Comparison of ENCODE assay signal across 12 cellular contexts in the genomic region with DNA sequence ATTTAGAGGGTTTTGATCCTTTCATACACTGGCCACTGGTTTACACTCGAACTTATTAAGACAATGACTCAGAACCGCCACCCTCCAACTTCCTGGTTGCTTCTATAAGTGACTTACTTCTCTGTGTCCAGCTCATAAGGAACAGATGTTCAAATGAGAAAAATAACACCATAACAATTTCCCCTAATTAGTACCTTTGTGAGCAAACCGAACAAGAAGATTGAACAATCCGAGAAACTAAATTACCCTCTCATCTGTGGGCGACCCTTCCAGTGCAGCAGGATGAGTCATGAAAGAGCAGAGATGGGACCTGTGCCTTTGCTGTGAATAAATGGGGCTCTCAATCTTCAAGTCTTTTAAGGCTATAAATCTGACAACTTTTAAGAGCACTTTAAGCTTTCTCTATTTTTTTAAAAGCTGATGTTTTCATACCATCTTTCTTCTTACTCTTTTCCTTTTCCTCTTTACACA.
DNase-seq lines count a peak whose midpoint lies in the region; ATAC-seq, FAIRE-seq and TF ChIP-seq lines count a peak whose summit lies in the region.
"Had no signal": no experiment of that assay in that cellular context is flagged by ENCODE, and none has a peak within 500 bp of the region (broad histone marks: within the 10 kb centered on the region; RNA-seq: fewer than 3 reads in every experiment).

No MANE protein-coding gene starts in this region.

- intact Hi-C loops in K562 (cut with micrococcal nuclease) (no loop called here), vagina (cut with DNase I) (no loop called here), esophagus muscularis mucosa (cut with DNase I) (no loop called here), sigmoid colon (cut with DNase I) (no loop called here)

- ATAC-seq in GM19043 (IDR thresholded peaks at IDR 0.05; ENCODE audit: low read depth, unreplicated experiment): peak; percentile 63
- ATAC-seq in HG03442 (IDR thresholded peaks at IDR 0.05; ENCODE audit: unreplicated experiment): peak; percentile 73
- ATAC-seq in K562: no peak
- no peak for ATAC-seq in GM19397 (IDR thresholded peaks at IDR 0.05; ENCODE audit: unreplicated experiment)

- no peak for TF ChIP-seq CTCF in K562 (IDR thresholded peaks at IDR 0.05 in 2 of 3, conservative IDR thresholded peaks at IDR 0.05 in 1 of 3; ENCODE audit: insufficient read depth in 2 of 3, low read depth in 1 of 3, low read length in 3 of 3)
- no peak for TF ChIP-seq CTCF in vagina (IDR thresholded peaks at IDR 0.05)
- no peak for TF ChIP-seq CTCF in esophagus muscularis mucosa (IDR thresholded peaks at IDR 0.05)
- TF ChIP-seq CTCF in sigmoid colon (IDR thresholded peaks at IDR 0.05): no peak

- no peak overlapping the region for H3K9ac ChIP-seq in K562 (ENCODE audit: insufficient read depth in 1 of 2, low read depth in 2 of 2, low read length in 2 of 2)

- CTCF ChIA-PET in K562 (lab: Yijun Ruan, JAX; ENCODE audit: low intra/inter-chr PET ratio): no interaction called here

- H2AFZ ChIP-seq in K562 (ENCODE audit: low read depth, low read length): no peak overlapping the region

- H4K20me1 ChIP-seq in K562 (replicated peaks; ENCODE audit: control insufficient read depth, insufficient read depth, low read length): no peaks in the 10 kb centered on the region

- H3K4me2 ChIP-seq in K562 (ENCODE audit: insufficient read depth, low read length): no peak overlapping the region

- 0% methylated on average over 5 of the region's 5 CpGs for WGBS in K562 (ENCODE audit: insufficient coverage, low coverage, missing lambda C conversion rate)
- 83% methylated on average over 5 of the region's 5 CpGs for WGBS in esophagus muscularis mucosa
- WGBS in sigmoid colon, 2 donors: 58 to 60% methylated on average over 5 of the region's 5 CpGs

- TF ChIP-seq EP300 in K562 (IDR thresholded peaks at IDR 0.05; ENCODE audit: low read length) (no peak), esophagus muscularis mucosa (IDR thresholded peaks at IDR 0.05) (no peak), sigmoid colon (IDR thresholded peaks at IDR 0.05) (no peak)

- POLR2A ChIA-PET in K562 (lab: Yijun Ruan, JAX): no interaction called here

- no TSS peak for BruUV-seq in K562 (replicated peaks; lab: Mats Ljungman, UMichigan)

- H3K4me3 ChIP-seq in K562 (no peak overlapping the region), vagina (no peak overlapping the region), esophagus muscularis mucosa (no peak overlapping the region), sigmoid colon (no peak overlapping the region)

- H3K9me1 ChIP-seq in K562 (ENCODE audit: control insufficient read depth, insufficient read depth, low read length): no peaks in the 10 kb centered on the region

- no peak for TF ChIP-seq RAD21 in K562 (CRISPR knock-in tag; conservative IDR thresholded peaks at IDR 0.05 in 1 of 2, IDR thresholded peaks at IDR 0.05 in 1 of 2)

- H3K4me1 ChIP-seq in K562 (replicated peaks in 1 of 2; ENCODE audit: control insufficient read depth in 2 of 2, insufficient read depth in 2 of 2, low read length in 2 of 2): no peaks in the 10 kb centered on the region
- H3K4me1 ChIP-seq in vagina: no peaks in the 10 kb centered on the region
- H3K4me1 ChIP-seq in esophagus muscularis mucosa: no peaks in the 10 kb centered on the region
- H3K4me1 ChIP-seq in sigmoid colon: no peaks in the 10 kb centered on the region

- H3K27me3 ChIP-seq in K562 (ENCODE audit: control insufficient read depth in 2 of 2, insufficient read depth in 2 of 2, low read length in 2 of 2): no peaks in the 10 kb centered on the region
- H3K27me3 ChIP-seq in vagina: no peaks in the 10 kb centered on the region
- H3K27me3 ChIP-seq in esophagus muscularis mucosa: no peaks in the 10 kb centered on the region
- H3K27me3 ChIP-seq in sigmoid colon: no peaks in the 10 kb centered on the region

- H3K36me3 ChIP-seq in K562 (ENCODE audit: control insufficient read depth, insufficient read depth, low read length) (no peaks in the 10 kb centered on the region), vagina (no peaks in the 10 kb centered on the region), esophagus muscularis mucosa (no peaks in the 10 kb centered on the region), sigmoid colon (no peaks in the 10 kb centered on the region)

- no peaks in the 10 kb centered on the region for H3K9me3 ChIP-seq in K562 (replicated peaks; ENCODE audit: control insufficient read depth, insufficient read depth, low read depth, low read length)
- H3K9me3 ChIP-seq in vagina: no peaks in the 10 kb centered on the region
- no peaks in the 10 kb centered on the region for H3K9me3 ChIP-seq in esophagus muscularis mucosa
- no peaks in the 10 kb centered on the region for H3K9me3 ChIP-seq in sigmoid colon

- TF ChIP-seq POLR2A in K562 (conservative IDR thresholded peaks at IDR 0.05) (no peak), vagina (IDR thresholded peaks at IDR 0.05) (no peak), esophagus muscularis mucosa (IDR thresholded peaks at IDR 0.05; ENCODE audit: low read depth) (no peak), sigmoid colon (IDR thresholded peaks at IDR 0.05) (no peak)

- H3K79me2 ChIP-seq in K562 (ENCODE audit: control insufficient read depth, insufficient read depth, low read length): no peaks in the 10 kb centered on the region

- no peak for FAIRE-seq in K562 (lab: Jason Lieb, UNC)
- FAIRE-seq: D721Med, keratinocyte had no signal

- in situ Hi-C loops in ACHN (cut with HindIII; ENCODE audit: low pct_ligation_motif_present, low pct_unique_long_range_greater_than_20kb, low sequenced_read_pairs) (no loop called here), K562 (cut with MboI) (no loop called here)

- no peak overlapping the region for H3K27ac ChIP-seq in K562 (ENCODE audit: extremely low read depth, low read depth, low read length)
- no peak overlapping the region for H3K27ac ChIP-seq in vagina
- no peak overlapping the region for H3K27ac ChIP-seq in esophagus muscularis mucosa (replicated peaks in 1 of 4)
- H3K27ac ChIP-seq in sigmoid colon: no peak overlapping the region

- DNase-seq in ACHN (peak; percentile 77), K562 (ENCODE audit: extremely low read depth in 1 of 4, low spot score in 3 of 4) (no peak), vagina (ENCODE audit: extremely low spot score in 2 of 2) (no peak), esophagus muscularis mucosa (ENCODE audit: extremely low spot score) (no peak), sigmoid colon (no peak)
- DNase-seq: stimulated activated CD4-positive, alpha-beta T cell treated with anti-CD3 and anti-CD28 coated beads, Interleukin-2, amount 100 ng/mL, for 24 hours; T1000 had no signal

TF ChIP-seq in K562, 482 proteins besides CTCF, POLR2A, EP300 and RAD21:
- TF ChIP-seq HDAC6 (IDR thresholded peaks at IDR 0.05; ENCODE audit: low read depth, low read length) (no peak), FOSL1 (tag; conservative IDR thresholded peaks at IDR 0.05) (peak; percentile 32; the same call in 1 of the 2 replicates), ARHGAP35 (IDR thresholded peaks at IDR 0.05; ENCODE audit: partially characterized antibody) (no peak), ZNF239 (CRISPR knock-in tag; IDR thresholded peaks at IDR 0.05) (no peak)
- TF ChIP-seq, protein P1, sequence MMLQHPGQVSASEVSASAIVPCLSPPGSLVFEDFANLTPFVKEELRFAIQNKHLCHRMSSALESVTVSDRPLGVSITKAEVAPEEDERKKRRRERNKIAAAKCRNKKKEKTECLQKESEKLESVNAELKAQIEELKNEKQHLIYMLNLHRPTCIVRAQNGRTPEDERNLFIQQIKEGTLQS (IDR thresholded peaks at IDR 0.05): peak; percentile 54; the same call in 1 of the 2 replicates
- TF ChIP-seq, protein P1 (CRISPR knock-in tag; conservative IDR thresholded peaks at IDR 0.05): no peak
- TF ChIP-seq, protein P2, sequence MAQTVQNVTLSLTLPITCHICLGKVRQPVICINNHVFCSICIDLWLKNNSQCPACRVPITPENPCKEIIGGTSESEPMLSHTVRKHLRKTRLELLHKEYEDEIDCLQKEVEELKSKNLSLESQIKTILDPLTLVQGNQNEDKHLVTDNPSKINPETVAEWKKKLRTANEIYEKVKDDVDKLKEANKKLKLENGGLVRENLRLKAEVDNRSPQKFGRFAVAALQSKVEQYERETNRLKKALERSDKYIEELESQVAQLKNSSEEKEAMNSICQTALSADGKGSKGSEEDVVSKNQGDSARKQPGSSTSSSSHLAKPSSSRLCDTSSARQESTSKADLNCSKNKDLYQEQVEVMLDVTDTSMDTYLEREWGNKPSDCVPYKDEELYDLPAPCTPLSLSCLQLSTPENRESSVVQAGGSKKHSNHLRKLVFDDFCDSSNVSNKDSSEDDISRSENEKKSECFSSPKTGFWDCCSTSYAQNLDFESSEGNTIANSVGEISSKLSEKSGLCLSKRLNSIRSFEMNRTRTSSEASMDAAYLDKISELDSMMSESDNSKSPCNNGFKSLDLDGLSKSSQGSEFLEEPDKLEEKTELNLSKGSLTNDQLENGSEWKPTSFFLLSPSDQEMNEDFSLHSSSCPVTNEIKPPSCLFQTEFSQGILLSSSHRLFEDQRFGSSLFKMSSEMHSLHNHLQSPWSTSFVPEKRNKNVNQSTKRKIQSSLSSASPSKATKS (CRISPR knock-in tag; IDR thresholded peaks at IDR 0.05): no peak

Comparison
In these comparisons a context has a peak if more than half of its experiments do, and no peak if none do; other contexts are left out.
1. ATAC-seq: peak in GM19043 (single experiment) and HG03442 (single experiment); none in K562 (single experiment) and GM19397 (single experiment).